In genomic region chr15:98177950-98178848, GRCh38 we compare ENCODE assay signal across 8 cellular contexts.
DNase-seq lines count a peak whose midpoint lies in the region; ATAC-seq and TF ChIP-seq lines count a peak whose summit lies in the region.

No MANE protein-coding gene starts in this region.

- no peaks in the 10 kb centered on the region for H3K9me3 ChIP-seq in fibroblast of lung (ENCODE audit: control insufficient read depth, insufficient read depth, low read depth, low read length)

- H3K27ac Mint-ChIP-seq in WTC11 (no peak overlapping the region), nephron (no peak overlapping the region)

- peak; percentile 42 for TF ChIP-seq CTCF in WTC11 (IDR thresholded peaks at IDR 0.05)
- TF ChIP-seq CTCF in fibroblast of lung (conservative IDR thresholded peaks at IDR 0.05 in 1 of 2, IDR thresholded peaks at IDR 0.05 in 1 of 2; ENCODE audit: low read depth in 1 of 2, low read length in 2 of 2) = peak; percentile 83 to 86
- TF ChIP-seq CTCF in nephron (IDR thresholded peaks at IDR 0.05; ENCODE audit: unreplicated experiment in 3 of 3) = peak; percentile 90 to 92 (median 91)

- peak; percentile 31 for DNase-seq in activated CD4-positive, alpha-beta T cell treated with anti-CD3 and anti-CD28 coated beads for 48 hours
- no peak for DNase-seq in activated CD4-positive, alpha-beta T cell treated with anti-CD3 and anti-CD28 coated beads, Interleukin-2, amount 50 U/mL, for 1 hour
- peak; percentile 52 for DNase-seq in NCI-H2171 treated with DMSO at 0.1 percent for 48 hours (lab: John Stamatoyannopoulos, UW)
- DNase-seq in WTC11 (ENCODE audit: low spot score) = peak; percentile 53
- peak; percentile 62 to 71 for DNase-seq in fibroblast of lung (ENCODE audit: low read depth in 2 of 2)
- DNase-seq in activated CD8-positive, alpha-beta memory T cell treated with anti-CD3 and anti-CD28 coated beads, Interleukin-2, amount 50 U/mL, for 48 hours = no peak

- H3K27ac ChIP-seq in fibroblast of lung (ENCODE audit: insufficient read depth, low read length) = no peak overlapping the region

- H3K27me3 ChIP-seq in fibroblast of lung (ENCODE audit: control insufficient read depth, insufficient read depth, low read length) = no peaks in the 10 kb centered on the region

- H3K4me1 Mint-ChIP-seq in WTC11 (peaks cover 22% of the 10 kb centered on the region), nephron (peaks cover 20% of the 10 kb centered on the region)

- H3K27me3 Mint-ChIP-seq in WTC11 (ENCODE audit: low read depth) (no peaks in the 10 kb centered on the region; the same call in 1 of the 2 replicates), nephron (ENCODE audit: low read depth) (peaks cover 38% of the 10 kb centered on the region)

- no peak overlapping the region for H2AFZ ChIP-seq in fibroblast of lung (ENCODE audit: low read length)

- no peaks in the 10 kb centered on the region for H3K79me2 ChIP-seq in fibroblast of lung (ENCODE audit: control insufficient read depth, insufficient read depth, low read length)

- H3K36me3 ChIP-seq in fibroblast of lung (ENCODE audit: control insufficient read depth, insufficient read depth, low read length) = no peaks in the 10 kb centered on the region

- no peak overlapping the region for H3K4me2 ChIP-seq in fibroblast of lung (ENCODE audit: extremely low read depth, insufficient read depth, low read length)

- peak; percentile 72 for ATAC-seq in HG02642 (IDR thresholded peaks at IDR 0.05; ENCODE audit: poor library complexity, unreplicated experiment)
- ATAC-seq in WTC11 = peak; percentile 94

- H3K4me3 ChIP-seq in fibroblast of lung (replicated peaks in 1 of 4; ENCODE audit: control extremely low read depth in 1 of 4, insufficient read depth in 1 of 4, low read depth in 3 of 4, low read length in 4 of 4) = no peak overlapping the region

- CTCF ChIA-PET in WTC11 (lab: Charles Lee) = interaction anchor here (0.6 to 2.8 kb wide), 62 partner anchors 8 to 932 kb away, joined by 3 to 51 read pairs (median 4); partner anchors contain the start of gene ARRDC4

- H3K9me3 Mint-ChIP-seq in WTC11 = no peaks in the 10 kb centered on the region
- H3K9me3 Mint-ChIP-seq in nephron = no peaks in the 10 kb centered on the region

- H3K36me3 Mint-ChIP-seq in WTC11 (no peaks in the 10 kb centered on the region), nephron (ENCODE audit: low read depth) (no peaks in the 10 kb centered on the region)

- H3K9ac ChIP-seq in fibroblast of lung (ENCODE audit: insufficient read depth, low read length) = no peak overlapping the region

- POLR2A ChIA-PET in WTC11 (lab: Charles Lee) = interaction anchor here (1.1 kb wide), 1 partner anchor 182 kb away, joined by 4 read pairs; no protein-coding TSS in a partner anchor

- H4K20me1 ChIP-seq in fibroblast of lung (ENCODE audit: control insufficient read depth, extremely low read depth, insufficient read depth, low read length) = no peaks in the 10 kb centered on the region

- H3K4me1 ChIP-seq in fibroblast of lung (ENCODE audit: control insufficient read depth, extremely low read depth, insufficient read depth, low read length) = no peaks in the 10 kb centered on the region

- H3K4me3 Mint-ChIP-seq in WTC11 = no peak overlapping the region
- H3K4me3 Mint-ChIP-seq in nephron = peak overlapping the region in 1 of 3 experiments; percentile 17

TF ChIP-seq in WTC11, 78 proteins besides CTCF, POLR2A, EP300 and RAD21:
- TF ChIP-seq NFYB (CRISPR knock-in tag; conservative IDR thresholded peaks at IDR 0.05; ENCODE audit: low read depth) = no peak
- TF ChIP-seq TEAD4 (CRISPR knock-in tag; IDR thresholded peaks at IDR 0.05) = no peak
- no peak for TF ChIP-seq ZNF232 (CRISPR knock-in tag; IDR thresholded peaks at IDR 0.05)
- TF ChIP-seq ESRRA (CRISPR knock-in tag; IDR thresholded peaks at IDR 0.05; ENCODE audit: borderline replicate concordance) = no peak
- no peak for TF ChIP-seq MXD4 (CRISPR knock-in tag; IDR thresholded peaks at IDR 0.05; ENCODE audit: borderline replicate concordance)
- TF ChIP-seq, protein P1, sequence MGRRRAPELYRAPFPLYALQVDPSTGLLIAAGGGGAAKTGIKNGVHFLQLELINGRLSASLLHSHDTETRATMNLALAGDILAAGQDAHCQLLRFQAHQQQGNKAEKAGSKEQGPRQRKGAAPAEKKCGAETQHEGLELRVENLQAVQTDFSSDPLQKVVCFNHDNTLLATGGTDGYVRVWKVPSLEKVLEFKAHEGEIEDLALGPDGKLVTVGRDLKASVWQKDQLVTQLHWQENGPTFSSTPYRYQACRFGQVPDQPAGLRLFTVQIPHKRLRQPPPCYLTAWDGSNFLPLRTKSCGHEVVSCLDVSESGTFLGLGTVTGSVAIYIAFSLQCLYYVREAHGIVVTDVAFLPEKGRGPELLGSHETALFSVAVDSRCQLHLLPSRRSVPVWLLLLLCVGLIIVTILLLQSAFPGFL (CRISPR knock-in tag; IDR thresholded peaks at IDR 0.05; ENCODE audit: borderline replicate concordance) = no peak

Comparison
In these comparisons a context has a peak if more than half of its experiments do, and no peak if none do; other contexts are left out.
1. DNase-seq: peak in activated CD4-positive, alpha-beta T cell treated with anti-CD3 and anti-CD28 coated beads for 48 hours (single experiment), NCI-H2171 treated with DMSO at 0.1 percent for 48 hours (single experiment), WTC11 (single experiment) and fibroblast of lung (2 of 2); none in activated CD4-positive, alpha-beta T cell treated with anti-CD3 and anti-CD28 coated beads, Interleukin-2, amount 50 U/mL, for 1 hour (single experiment) and activated CD8-positive, alpha-beta memory T cell treated with anti-CD3 and anti-CD28 coated beads, Interleukin-2, amount 50 U/mL, for 48 hours (single experiment).
2. Peak in every context shown above with its lines, with median percentiles within 50 percentile points of each other: CTCF ChIP-seq.